15 cellular contexts compared by ENCODE assay signal in genomic region chr2:127985026-127985734, GRCh38.
"Had no signal": no experiment of that assay in that cellular context is flagged by ENCODE, and none has a peak within 500 bp of the region (broad histone marks: within the 10 kb centered on the region; RNA-seq: fewer than 3 reads in every experiment).

No MANE protein-coding gene starts in this region.

- H3K27ac ChIP-seq: brain microvascular endothelial cell, epithelial cell of prostate, transverse colon, vagina had no signal

- H3K9me3 Mint-ChIP-seq: activated naive CD8-positive, alpha-beta T cell treated with anti-CD3 and anti-CD28 coated beads, Interleukin-2, amount 10 ng/mL, durations not matched to agents 7 days and 5 days; effector memory CD8-positive, alpha-beta T cell; naive thymus-derived CD4-positive, alpha-beta T cell had no signal

- H3K27ac Mint-ChIP-seq: activated naive CD8-positive, alpha-beta T cell treated with anti-CD3 and anti-CD28 coated beads, Interleukin-2, amount 10 ng/mL, durations not matched to agents 7 days and 5 days had no signal

- H3K27me3 ChIP-seq: brain microvascular endothelial cell, transverse colon, vagina had no signal

- H3K27me3 Mint-ChIP-seq: activated naive CD8-positive, alpha-beta T cell treated with anti-CD3 and anti-CD28 coated beads, Interleukin-2, amount 10 ng/mL, durations not matched to agents 7 days and 5 days; effector memory CD8-positive, alpha-beta T cell; naive thymus-derived CD4-positive, alpha-beta T cell had no signal

- DNase-seq: activated gamma-delta T cell treated with Interleukin-2 at 50 U/mL for 16 hours; activated naive CD8-positive, alpha-beta T cell treated with anti-CD3 and anti-CD28 coated beads, Interleukin-2, amount 10 ng/mL, durations not matched to agents 7 days and 5 days; cerebellar nuclear complex; effector memory CD8-positive, alpha-beta T cell; foreskin melanocyte; mucosa of descending colon; naive thymus-derived CD4-positive, alpha-beta T cell; stimulated activated CD4-positive, alpha-beta T cell treated with anti-CD3 and anti-CD28 coated beads, Interleukin-4, amount 100 ng/mL, for 1 hour; stimulated activated naive CD8-positive, alpha-beta T cell treated with anti-CD3 and anti-CD28 coated beads, Interleukin-15, Interleukin-2, amounts not matched to agents 100 U/mL and 50 U/mL, for 24 hours; SW 1271; T-helper 9 cell; transverse colon had no signal

- H3K4me3 ChIP-seq: mucosa of descending colon, transverse colon, vagina had no signal

- ATAC-seq: effector memory CD8-positive, alpha-beta T cell; mucosa of descending colon; naive thymus-derived CD4-positive, alpha-beta T cell; stimulated activated naive CD8-positive, alpha-beta T cell treated with anti-CD3 and anti-CD28 coated beads, Interleukin-15, Interleukin-2, amounts not matched to agents 100 U/mL and 50 U/mL, for 24 hours had no signal

- H3K4me3 Mint-ChIP-seq: activated naive CD8-positive, alpha-beta T cell treated with anti-CD3 and anti-CD28 coated beads, Interleukin-2, amount 10 ng/mL, durations not matched to agents 7 days and 5 days; effector memory CD8-positive, alpha-beta T cell; naive thymus-derived CD4-positive, alpha-beta T cell had no signal

- H3K4me1 ChIP-seq: transverse colon, vagina had no signal
